In genomic region chr10:114131094-114131493, GRCh38 we compare ENCODE assay signal across 11 cellular contexts. TPM values are rescaled to one million over a fixed set of nuclear protein-coding genes. Genes with fewer than 3 reads are reported as not detected.
DNase-seq lines count a peak whose midpoint lies in the region; ATAC-seq and TF ChIP-seq lines count a peak whose summit lies in the region.
"Had no signal": no experiment of that assay in that cellular context is flagged by ENCODE, and none has a peak within 500 bp of the region (broad histone marks: within the 10 kb centered on the region; RNA-seq: fewer than 3 reads in every experiment).

No MANE protein-coding gene starts in this region.

- TF ChIP-seq POLR2A in gastroesophageal sphincter (IDR thresholded peaks at IDR 0.05), result no peak

- peaks cover 14 to 91% of the 10 kb centered on the region in 2 donors for H3K36me3 ChIP-seq in gastroesophageal sphincter

- no peaks in the 10 kb centered on the region for H3K27me3 ChIP-seq in gastroesophageal sphincter
- H3K27me3 ChIP-seq: brain microvascular endothelial cell had no signal

- 78 to 90% methylated on average over 3 of the region's 3 CpGs for WGBS in gastroesophageal sphincter (ENCODE audit: low coverage in 1 of 2), 2 donors

- TF ChIP-seq EP300 in gastroesophageal sphincter (IDR thresholded peaks at IDR 0.05), result no peak

- no peak overlapping the region for H3K4me3 ChIP-seq in gastroesophageal sphincter

- H3K27ac ChIP-seq in gastroesophageal sphincter, result no peak overlapping the region
- H3K27ac ChIP-seq: brain microvascular endothelial cell had no signal

- H3K9me3 ChIP-seq in gastroesophageal sphincter, result no peaks in the 10 kb centered on the region
- H3K9me3 ChIP-seq: SK-N-SH had no signal

- DNase-seq in AML-193 (lab: John Stamatoyannopoulos, UW) (peak; percentile 69 to 79), NOMO-1 treated with DMSO at 0.1 percent for 48 hours (lab: John Stamatoyannopoulos, UW; ENCODE audit: unreplicated experiment) (peak; percentile 86), NCI-H345 (lab: John Stamatoyannopoulos, UW) (no peak), NCI-H2171 (lab: John Stamatoyannopoulos, UW) (no peak)
- DNase-seq: brain microvascular endothelial cell, H9, SK-N-SH had no signal

- ATAC-seq in GM18909 (IDR thresholded peaks at IDR 0.05; ENCODE audit: poor library complexity, unreplicated experiment) (peak; percentile 65), HG02852 (IDR thresholded peaks at IDR 0.05; ENCODE audit: unreplicated experiment) (peak; percentile 72), gastroesophageal sphincter (no peak), GM19455 (IDR thresholded peaks at IDR 0.05; ENCODE audit: unreplicated experiment) (no peak)

- no peak for TF ChIP-seq CTCF in gastroesophageal sphincter (IDR thresholded peaks at IDR 0.05)

- H3K4me1 ChIP-seq in gastroesophageal sphincter, result peaks cover 0 to 11% (median 0%) of the 10 kb centered on the region in 3 donors

RNA-seq across cellular contexts. Expression of gene CCDC186, which starts 42.9 kb away (rescaled TPM):
- 10 to 100 TPM; 15.8 to 24.7 (median 20.4) TPM for total RNA-seq in gastroesophageal sphincter

RNA-seq across cellular contexts. Expression of gene TDRD1, which starts 48.1 kb away (rescaled TPM):
- total RNA-seq in gastroesophageal sphincter, result under 1 TPM in 2 of 4 donors, not detected in 2; 0.12 to 0.42 TPM

Comparison
In these comparisons a context has a peak if more than half of its experiments do, and no peak if none do; other contexts are left out.
1. DNase-seq: peak in AML-193 (2 of 2) and NOMO-1 treated with DMSO at 0.1 percent for 48 hours (single experiment); none in NCI-H345 (single experiment) and NCI-H2171 (single experiment).
2. ATAC-seq: peak in GM18909 (single experiment) and HG02852 (single experiment); none in gastroesophageal sphincter (single experiment) and GM19455 (single experiment).